Comparison of ENCODE assay signal across 10 cellular contexts in the genomic region with DNA sequence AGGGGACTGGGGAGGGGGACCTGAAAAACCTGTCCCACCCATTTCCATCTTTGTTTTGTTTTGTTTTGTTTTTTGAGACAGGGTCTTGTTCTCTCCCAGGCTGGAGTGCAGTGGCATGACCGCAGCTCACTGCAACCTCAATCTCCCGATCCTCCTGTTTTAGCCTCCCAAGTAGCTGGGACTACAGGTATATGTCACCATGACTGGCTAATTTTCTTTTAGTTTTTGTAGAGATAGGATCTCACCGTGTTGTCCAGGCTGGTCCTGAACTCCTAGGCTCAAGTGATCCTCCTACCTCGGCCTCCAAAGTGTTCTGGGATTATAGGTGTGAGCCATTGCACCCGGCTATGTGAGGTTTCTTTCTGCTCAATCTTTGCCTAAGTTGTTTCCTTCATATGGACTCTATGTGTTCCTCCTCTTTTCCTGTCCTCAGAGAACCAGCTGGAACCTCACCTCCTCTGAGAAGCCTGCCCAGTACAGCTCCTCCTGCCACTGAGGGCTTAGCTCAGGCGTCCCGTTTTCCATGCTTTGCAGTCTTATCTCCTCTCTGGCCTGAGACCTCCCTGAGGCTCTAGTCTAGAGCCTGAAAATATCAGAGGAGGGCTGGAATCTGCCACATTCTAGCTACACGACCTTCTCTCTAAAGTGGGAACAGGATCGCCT.
DNase-seq lines count a peak whose midpoint lies in the region; ATAC-seq, FAIRE-seq and TF ChIP-seq lines count a peak whose summit lies in the region.
"Had no signal": no experiment of that assay in that cellular context is flagged by ENCODE, and none has a peak within 500 bp of the region (broad histone marks: within the 10 kb centered on the region; RNA-seq: fewer than 3 reads in every experiment).

No MANE protein-coding gene starts in this region.

- BruUV-seq in K562 (replicated peaks; lab: Mats Ljungman, UMichigan) = no TSS peak

- intact Hi-C loops in K562 (cut with micrococcal nuclease) = no loop called here

- H3K9me3 Mint-ChIP-seq in CD8-positive, alpha-beta memory T cell = peaks cover 0 to 4% (median 0%) of the 10 kb centered on the region in 5 donors
- no peaks in the 10 kb centered on the region for H3K9me3 Mint-ChIP-seq in IgD-negative memory B cell
- peaks cover 8% of the 10 kb centered on the region for H3K9me3 Mint-ChIP-seq in natural killer cell treated with Interleukin-12 subunit alpha and Interleukin-12 subunit beta and Interleukin-15 and Interleukin-18, amount 100 ng/mL, for 72 hours

- in situ Hi-C loops in K562 (cut with MboI) = no loop called here

- peak overlapping the region; percentile 73 to 89 (median 84) for H3K4me3 Mint-ChIP-seq in CD8-positive, alpha-beta memory T cell
- H3K4me3 Mint-ChIP-seq in IgD-negative memory B cell = peak overlapping the region; percentile 37 to 92 (median 59)
- H3K4me3 Mint-ChIP-seq in natural killer cell treated with Interleukin-12 subunit alpha and Interleukin-12 subunit beta and Interleukin-15 and Interleukin-18, amount 100 ng/mL, for 72 hours = peak overlapping the region; percentile 87

- H3K4me1 Mint-ChIP-seq in CD8-positive, alpha-beta memory T cell = peaks cover 14 to 17% (median 16%) of the 10 kb centered on the region in 3 donors
- H3K4me1 Mint-ChIP-seq in IgD-negative memory B cell = peaks cover 19 to 26% (median 19%) of the 10 kb centered on the region in 3 donors
- H3K4me1 Mint-ChIP-seq in natural killer cell treated with Interleukin-12 subunit alpha and Interleukin-12 subunit beta and Interleukin-15 and Interleukin-18, amount 100 ng/mL, for 72 hours (ENCODE audit: low read depth in 2 of 2) = peaks cover 32 to 33% of the 10 kb centered on the region in 2 donors

- H3K4me3 ChIP-seq in CD8-positive, alpha-beta memory T cell (ENCODE audit: low read length) = peak overlapping the region; percentile 75
- H3K4me3 ChIP-seq in K562 = no peak overlapping the region

- no peak for TF ChIP-seq EP300 in K562 (IDR thresholded peaks at IDR 0.05; ENCODE audit: low read length)

- no peak for TF ChIP-seq RAD21 in K562 (CRISPR knock-in tag; conservative IDR thresholded peaks at IDR 0.05 in 1 of 2, IDR thresholded peaks at IDR 0.05 in 1 of 2)

- no peak for FAIRE-seq in K562 (lab: Jason Lieb, UNC)

- H3K27ac Mint-ChIP-seq in CD8-positive, alpha-beta memory T cell = peak overlapping the region; percentile 82 to 97 (median 95)
- peak overlapping the region; percentile 65 to 93 (median 68) for H3K27ac Mint-ChIP-seq in IgD-negative memory B cell
- peak overlapping the region; percentile 99 to 100 for H3K27ac Mint-ChIP-seq in natural killer cell treated with Interleukin-12 subunit alpha and Interleukin-12 subunit beta and Interleukin-15 and Interleukin-18, amount 100 ng/mL, for 72 hours

- peak overlapping the region; percentile 25; the same call in 1 of the 2 replicates for H3K4me2 ChIP-seq in K562 (ENCODE audit: insufficient read depth, low read length)
- H3K4me2 ChIP-seq: SK-N-SH had no signal

- no peaks in the 10 kb centered on the region for H3K79me2 ChIP-seq in K562 (ENCODE audit: control insufficient read depth, insufficient read depth, low read length)

- CTCF ChIA-PET in CD8-positive, alpha-beta memory T cell (lab: Charles Lee) = interaction anchor here (1.9 to 2.4 kb wide), 2 partner anchors 20 to 75 kb away, joined by 5 to 10 read pairs; partner anchors contain the start of gene HS1BP3
- CTCF ChIA-PET in K562 (lab: Yijun Ruan, JAX; ENCODE audit: low intra/inter-chr PET ratio) = no interaction called here

- TF ChIP-seq POLR2A in K562 (conservative IDR thresholded peaks at IDR 0.05) = no peak

- H3K27me3 Mint-ChIP-seq in CD8-positive, alpha-beta memory T cell = no peaks in the 10 kb centered on the region
- no peaks in the 10 kb centered on the region for H3K27me3 Mint-ChIP-seq in IgD-negative memory B cell
- no peaks in the 10 kb centered on the region for H3K27me3 Mint-ChIP-seq in natural killer cell treated with Interleukin-12 subunit alpha and Interleukin-12 subunit beta and Interleukin-15 and Interleukin-18, amount 100 ng/mL, for 72 hours

- no peak for ATAC-seq in K562
- peak in 1 of 2 donors; percentile 1 for ATAC-seq in natural killer cell treated with Interleukin-12 subunit alpha and Interleukin-12 subunit beta and Interleukin-15 and Interleukin-18, amount 100 ng/mL, for 72 hours
- ATAC-seq in GM18511 (IDR thresholded peaks at IDR 0.05; ENCODE audit: unreplicated experiment) = no peak

- peaks cover 0 to 7% (median 0%) of the 10 kb centered on the region in 3 donors for H3K36me3 Mint-ChIP-seq in CD8-positive, alpha-beta memory T cell
- H3K36me3 Mint-ChIP-seq in IgD-negative memory B cell = no peaks in the 10 kb centered on the region
- H3K36me3 Mint-ChIP-seq in natural killer cell treated with Interleukin-12 subunit alpha and Interleukin-12 subunit beta and Interleukin-15 and Interleukin-18, amount 100 ng/mL, for 72 hours = peaks cover 10% of the 10 kb centered on the region

- no peaks in the 10 kb centered on the region for H3K9me3 ChIP-seq in CD8-positive, alpha-beta memory T cell (ENCODE audit: low read length)
- no peaks in the 10 kb centered on the region; the same call in 1 of the 2 replicates for H3K9me3 ChIP-seq in K562 (replicated peaks; ENCODE audit: control insufficient read depth, insufficient read depth, low read depth, low read length)
- H3K9me3 ChIP-seq: SK-N-SH, thoracic aorta had no signal

- H3K9ac ChIP-seq in K562 (ENCODE audit: insufficient read depth in 1 of 2, low read depth in 2 of 2, low read length in 2 of 2) = peak overlapping the region; percentile 6 to 41; a peak in 2 of 4 replicates
- H3K9ac ChIP-seq: SK-N-SH had no signal

- H3K4me1 ChIP-seq in CD8-positive, alpha-beta memory T cell (ENCODE audit: insufficient read depth, low read length) = peaks cover 19% of the 10 kb centered on the region
- peaks cover 33 to 40% of the 10 kb centered on the region in 2 experiments for H3K4me1 ChIP-seq in K562 (replicated peaks in 1 of 2; ENCODE audit: control insufficient read depth in 2 of 2, insufficient read depth in 2 of 2, low read length in 2 of 2)

- peak overlapping the region; percentile 86 for H2AFZ ChIP-seq in K562 (ENCODE audit: low read depth, low read length)

- no peaks in the 10 kb centered on the region for H3K9me1 ChIP-seq in K562 (ENCODE audit: control insufficient read depth, insufficient read depth, low read length)

- WGBS in K562 (ENCODE audit: insufficient coverage, low coverage, missing lambda C conversion rate) = 53% methylated on average over 9 of the region's 9 CpGs

- peak overlapping the region; percentile 60 for H3K27ac ChIP-seq in CD8-positive, alpha-beta memory T cell (ENCODE audit: low read depth, low read length)
- peak overlapping the region; percentile 58 for H3K27ac ChIP-seq in K562 (ENCODE audit: extremely low read depth, low read depth, low read length)
- H3K27ac ChIP-seq: thoracic aorta had no signal

- POLR2A ChIA-PET in CD8-positive, alpha-beta memory T cell (lab: Charles Lee) = interaction anchor here (1.0 kb wide), 1 partner anchor 75 kb away, joined by 4 read pairs; the partner anchor contains the start of gene HS1BP3
- POLR2A ChIA-PET in K562 (lab: Yijun Ruan, JAX) = interaction anchor here (0.7 to 2.1 kb wide), 3 partner anchors 10 to 205 kb away, joined by 4 to 11 read pairs (median 5); no protein-coding TSS in a partner anchor

- no peaks in the 10 kb centered on the region for H3K36me3 ChIP-seq in CD8-positive, alpha-beta memory T cell (ENCODE audit: insufficient read depth, low read length)
- no peaks in the 10 kb centered on the region for H3K36me3 ChIP-seq in K562 (ENCODE audit: control insufficient read depth, insufficient read depth, low read length)
- H3K36me3 ChIP-seq: thoracic aorta had no signal

- no peaks in the 10 kb centered on the region for H3K27me3 ChIP-seq in CD8-positive, alpha-beta memory T cell (ENCODE audit: insufficient read depth, low read length, poor library complexity, severe bottlenecking)
- H3K27me3 ChIP-seq in K562 (ENCODE audit: control insufficient read depth in 2 of 2, insufficient read depth in 2 of 2, low read length in 2 of 2) = no peaks in the 10 kb centered on the region

- DNase-seq in CD8-positive, alpha-beta memory T cell = no peak
- DNase-seq in K562 (ENCODE audit: extremely low read depth in 1 of 4, low spot score in 3 of 4) (no peak), DMS53 (lab: John Stamatoyannopoulos, UW) (no peak), NCI-H82 treated with DMSO at 0.1 percent for 48 hours (lab: John Stamatoyannopoulos, UW; ENCODE audit: unreplicated experiment) (no peak)
- DNase-seq in natural killer cell treated with Interleukin-12 subunit alpha and Interleukin-12 subunit beta and Interleukin-15 and Interleukin-18, amount 100 ng/mL, for 72 hours (ENCODE audit: low spot score) = no peak
- no peak for DNase-seq in effector CD8-positive, alpha-beta T cell (lab: John Stamatoyannopoulos, UW)
- DNase-seq: SK-N-SH had no signal

- H4K20me1 ChIP-seq in K562 (replicated peaks; ENCODE audit: control insufficient read depth, insufficient read depth, low read length) = no peaks in the 10 kb centered on the region

- TF ChIP-seq CTCF in K562 (IDR thresholded peaks at IDR 0.05 in 2 of 3, conservative IDR thresholded peaks at IDR 0.05 in 1 of 3; ENCODE audit: insufficient read depth in 2 of 3, low read depth in 1 of 3, low read length in 3 of 3) = no peak

TF ChIP-seq in K562, 482 proteins besides CTCF, POLR2A, EP300 and RAD21 (continues in another document):
- no peak for TF ChIP-seq POLR3A (IDR thresholded peaks at IDR 0.05; ENCODE audit: borderline replicate concordance, extremely low read depth, insufficient read depth, insufficient read length)
- no peak for TF ChIP-seq ZFPM2 (CRISPR knock-in tag; IDR thresholded peaks at IDR 0.05)
- TF ChIP-seq ETV1 (tag; conservative IDR thresholded peaks at IDR 0.05; ENCODE audit: low read depth) = no peak
- no peak for TF ChIP-seq SRSF1 (IDR thresholded peaks at IDR 0.05; ENCODE audit: low read depth, low read length)
- no peak for TF ChIP-seq STAT6 (CRISPR knock-in tag; IDR thresholded peaks at IDR 0.05)
